ENCODE assay signal across 19 cellular contexts in genomic region chr3:143309622-143310190, GRCh38.
"Had no signal": no experiment of that assay in that cellular context is flagged by ENCODE, and none has a peak within 500 bp of the region (broad histone marks: within the 10 kb centered on the region; RNA-seq: fewer than 3 reads in every experiment).

No MANE protein-coding gene starts in this region.

- H3K27ac ChIP-seq: breast epithelium, epithelial cell of prostate, prostate gland, transverse colon had no signal

- H3K4me1 Mint-ChIP-seq: memory B cell; stimulated activated effector memory CD8-positive, alpha-beta T cell treated with anti-CD3 and anti-CD28 coated beads, Interleukin-12 subunit alpha, Interleukin-12 subunit beta, amount 100 ng/mL, for 72 hours had no signal

- H3K4me3 Mint-ChIP-seq: activated naive CD8-positive, alpha-beta T cell; effector memory CD8-positive, alpha-beta T cell; memory B cell; natural killer cell treated with Interleukin-12 subunit alpha and Interleukin-12 subunit beta and Interleukin-15 and Interleukin-18, amount 100 ng/mL, for 72 hours; stimulated activated effector memory CD8-positive, alpha-beta T cell treated with anti-CD3 and anti-CD28 coated beads, Interleukin-12 subunit alpha, Interleukin-12 subunit beta, amount 100 ng/mL, for 72 hours had no signal

- H3K27ac Mint-ChIP-seq: activated naive CD8-positive, alpha-beta T cell; effector memory CD8-positive, alpha-beta T cell; memory B cell; stimulated activated effector memory CD8-positive, alpha-beta T cell treated with anti-CD3 and anti-CD28 coated beads, Interleukin-12 subunit alpha, Interleukin-12 subunit beta, amount 100 ng/mL, for 72 hours had no signal

- ATAC-seq: activated CD4-positive, CD25-positive, alpha-beta regulatory T cell treated with anti-CD3 and anti-CD28 coated beads, Interleukin-2, amount 50 U/mL, for 24 hours; effector memory CD8-positive, alpha-beta T cell; left lobe of liver; natural killer cell treated with Interleukin-12 subunit alpha and Interleukin-12 subunit beta and Interleukin-15 and Interleukin-18, amount 100 ng/mL, for 72 hours; SK-N-SH treated with all-trans-retinoic acid at 6 μM for 48 hours; stimulated activated effector memory CD8-positive, alpha-beta T cell treated with anti-CD3 and anti-CD28 coated beads, Interleukin-12 subunit alpha, Interleukin-12 subunit beta, amount 100 ng/mL, for 72 hours had no signal

- H3K9me3 ChIP-seq: breast epithelium, prostate gland, transverse colon had no signal

- H3K9me3 Mint-ChIP-seq: effector memory CD8-positive, alpha-beta T cell; memory B cell; natural killer cell treated with Interleukin-12 subunit alpha and Interleukin-12 subunit beta and Interleukin-15 and Interleukin-18, amount 100 ng/mL, for 72 hours; stimulated activated effector memory CD8-positive, alpha-beta T cell treated with anti-CD3 and anti-CD28 coated beads, Interleukin-12 subunit alpha, Interleukin-12 subunit beta, amount 100 ng/mL, for 72 hours had no signal

- DNase-seq: activated CD4-positive, alpha-beta T cell treated with anti-CD3 and anti-CD28 coated beads, Interleukin-2, amount 50 U/mL, for 1 hour; activated CD8-positive, alpha-beta memory T cell treated with anti-CD3 and anti-CD28 coated beads for 24 hours; activated gamma-delta T cell treated with Interleukin-2 at 50 U/mL for 16 hours; dermis blood vessel endothelial cell; effector memory CD8-positive, alpha-beta T cell; hippocampal formation; T-helper 1 cell; T1000; transverse colon had no signal

- H3K4me3 ChIP-seq: breast epithelium, prostate gland, transverse colon had no signal

- H3K4me1 ChIP-seq: breast epithelium, prostate gland had no signal

- H3K36me3 Mint-ChIP-seq: natural killer cell treated with Interleukin-12 subunit alpha and Interleukin-12 subunit beta and Interleukin-15 and Interleukin-18, amount 100 ng/mL, for 72 hours; stimulated activated effector memory CD8-positive, alpha-beta T cell treated with anti-CD3 and anti-CD28 coated beads, Interleukin-12 subunit alpha, Interleukin-12 subunit beta, amount 100 ng/mL, for 72 hours had no signal

- H3K27me3 Mint-ChIP-seq: activated naive CD8-positive, alpha-beta T cell; effector memory CD8-positive, alpha-beta T cell; memory B cell; natural killer cell treated with Interleukin-12 subunit alpha and Interleukin-12 subunit beta and Interleukin-15 and Interleukin-18, amount 100 ng/mL, for 72 hours had no signal

- H3K36me3 ChIP-seq: breast epithelium, prostate gland, transverse colon had no signal

- H3K27me3 ChIP-seq: breast epithelium, transverse colon had no signal
